ENCODE assay signal across 12 cellular contexts in the genomic region with DNA sequence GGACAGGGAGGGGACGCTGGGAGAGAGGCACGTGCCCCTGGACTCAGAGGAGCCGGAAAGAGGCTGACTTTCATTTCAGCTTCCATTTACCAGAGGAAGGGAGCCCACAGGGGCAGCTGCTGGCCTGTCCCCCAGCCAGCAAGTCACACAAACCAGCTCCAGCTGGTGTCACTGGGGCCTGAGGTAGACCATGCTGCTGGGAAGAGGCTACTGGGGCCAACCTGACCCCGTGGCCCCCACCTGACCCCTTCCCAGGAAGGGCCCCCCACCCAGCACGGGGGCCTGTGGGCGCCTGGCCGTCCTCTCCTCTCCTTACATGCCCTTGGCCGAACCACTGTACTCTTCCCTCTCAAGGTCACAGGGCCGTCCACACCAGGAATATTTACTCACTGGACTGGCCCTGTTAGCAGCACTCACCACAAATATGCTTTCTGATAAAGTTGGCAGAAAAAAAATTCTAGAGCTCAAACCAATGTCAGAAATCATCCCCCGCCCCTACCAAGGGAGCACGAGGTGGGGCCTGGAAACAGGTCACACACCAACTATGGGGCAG.
DNase-seq lines count a peak whose midpoint lies in the region; ATAC-seq, FAIRE-seq and TF ChIP-seq lines count a peak whose summit lies in the region.
"Had no signal": no experiment of that assay in that cellular context is flagged by ENCODE, and none has a peak within 500 bp of the region (broad histone marks: within the 10 kb centered on the region; RNA-seq: fewer than 3 reads in every experiment).

No MANE protein-coding gene starts in this region.

- peak overlapping the region; percentile 71 for H3K9ac ChIP-seq in HepG2 (ENCODE audit: insufficient read depth, low read depth, low read length)
- H3K9ac ChIP-seq in skeletal muscle tissue (ENCODE audit: low read depth in 1 of 3, low read length in 3 of 3): peak overlapping the region in 2 of 3 donors; percentile 65 to 66

- H3K4me1 ChIP-seq in body of pancreas (peaks cover 96% of the 10 kb centered on the region), HepG2 (ENCODE audit: insufficient read depth, low read length) (peaks cover 78% of the 10 kb centered on the region), skeletal muscle tissue (ENCODE audit: control insufficient read depth in 3 of 3, insufficient read depth in 3 of 3, low read length in 3 of 3) (peaks cover 82 to 97% (median 94%) of the 10 kb centered on the region in 3 donors)
- H3K4me1 ChIP-seq: foreskin keratinocyte had no signal

- H3K27me3 ChIP-seq in body of pancreas (no peaks in the 10 kb centered on the region), HepG2 (ENCODE audit: control insufficient read depth in 1 of 2, insufficient read depth in 2 of 2, low read length in 2 of 2) (no peaks in the 10 kb centered on the region; a peak in 1 of 5 replicates), skeletal muscle tissue (ENCODE audit: control insufficient read depth in 3 of 3, insufficient read depth in 3 of 3, low read length in 3 of 3) (no peaks in the 10 kb centered on the region)
- H3K27me3 ChIP-seq: foreskin keratinocyte had no signal

- peak; percentile 68 for ATAC-seq in body of pancreas
- ATAC-seq in HepG2: peak; percentile 78
- ATAC-seq in activated CD4-positive, CD25-positive, alpha-beta regulatory T cell treated with anti-CD3 and anti-CD28 coated beads, Interleukin-2, amount 50 U/mL, for 24 hours: no peak
- ATAC-seq in HG02571 (IDR thresholded peaks at IDR 0.05; ENCODE audit: unreplicated experiment): no peak
- ATAC-seq: foreskin keratinocyte, T-helper 17 cell had no signal

- H3K79me2 ChIP-seq in HepG2 (ENCODE audit: insufficient read depth, low read length): no peaks in the 10 kb centered on the region

- no peak overlapping the region for H3K27ac Mint-ChIP-seq in HFFc6
- H3K27ac Mint-ChIP-seq: T-helper 17 cell had no signal

- H3K36me3 ChIP-seq in body of pancreas (replicated peaks in 1 of 2; ENCODE audit: insufficient read depth in 1 of 2, low read depth in 2 of 2) (no peaks in the 10 kb centered on the region), HepG2 (replicated peaks in 1 of 2; ENCODE audit: control insufficient read depth in 1 of 2, insufficient read depth in 2 of 2, low read length in 2 of 2) (no peaks in the 10 kb centered on the region), skeletal muscle tissue (ENCODE audit: control insufficient read depth in 3 of 3, insufficient read depth in 3 of 3, low read length in 3 of 3) (no peaks in the 10 kb centered on the region)

- TF ChIP-seq CTCF in HFFc6 (IDR thresholded peaks at IDR 0.05) (no peak), body of pancreas (IDR thresholded peaks at IDR 0.05) (no peak), HepG2 (CRISPR knock-in tag; IDR thresholded peaks at IDR 0.05) (no peak)

- H3K4me1 Mint-ChIP-seq in HFFc6 (ENCODE audit: low read depth): no peaks in the 10 kb centered on the region

- H3K9me3 Mint-ChIP-seq in HFFc6: no peaks in the 10 kb centered on the region
- H3K9me3 Mint-ChIP-seq: naive B cell had no signal

- H3K27ac ChIP-seq in body of pancreas: peak overlapping the region; percentile 86 to 95 (median 92)
- H3K27ac ChIP-seq in HepG2 (ENCODE audit: extremely low read length, insufficient read depth, low read length): peak overlapping the region; percentile 90
- peak overlapping the region; percentile 76 for H3K27ac ChIP-seq in skeletal muscle tissue (ENCODE audit: low read depth, low read length)
- H3K27ac ChIP-seq: foreskin keratinocyte had no signal

- FAIRE-seq in HepG2 (lab: Jason Lieb, UNC): peak; percentile 66

- POLR2A ChIA-PET in HepG2 (lab: Yijun Ruan, JAX): interaction anchor here (0.7 to 1.8 kb wide), 8 partner anchors 9 to 215 kb away, joined by 3 to 26 read pairs (median 4); no protein-coding TSS in a partner anchor

- H3K4me2 ChIP-seq in HepG2 (ENCODE audit: low read depth, low read length): peak overlapping the region; percentile 76

- H3K9me3 ChIP-seq in body of pancreas (no peaks in the 10 kb centered on the region), HepG2 (ENCODE audit: low read length) (no peaks in the 10 kb centered on the region), skeletal muscle tissue (ENCODE audit: control insufficient read depth in 3 of 3, low read length in 3 of 3) (no peaks in the 10 kb centered on the region)

- WGBS in body of pancreas, 2 donors: 20 to 21% methylated on average over 8 to 11 of the region's 11 CpGs
- WGBS in HepG2 (ENCODE audit: low lambda C conversion rate): 0% methylated on average over 5 of the region's 11 CpGs

- in situ Hi-C loops in HepG2 (cut with HindIII; ENCODE audit: extremely low pct_ligation_motif_present, low pct_unique_long_range_greater_than_20kb): no loop called here

- intact Hi-C loops in body of pancreas (cut with DNase I): loop anchor here (5.0 kb wide), 1 partner anchor 181 kb away; no protein-coding TSS in a partner anchor
- intact Hi-C loops in HepG2 (cut with micrococcal nuclease; ENCODE audit: unreplicated experiment): loop anchor here (5.0 kb wide), 1 partner anchor 174 kb away; no protein-coding TSS in a partner anchor

- H3K4me3 Mint-ChIP-seq in HFFc6: no peak overlapping the region
- H3K4me3 Mint-ChIP-seq: T-helper 17 cell had no signal

- H3K4me3 ChIP-seq in body of pancreas (no peak overlapping the region), HepG2 (replicated peaks in 1 of 3; ENCODE audit: insufficient read depth in 1 of 3, low read depth in 2 of 3, low read length in 3 of 3) (peak overlapping the region; percentile 35 to 61 (median 44); a peak in 5 of 6 replicates), skeletal muscle tissue (ENCODE audit: low read length in 3 of 3) (peak overlapping the region in 1 of 3 donors; percentile 22)

- peak in 1 of 3 donors; percentile 14 for TF ChIP-seq POLR2A in body of pancreas (IDR thresholded peaks at IDR 0.05)
- TF ChIP-seq POLR2A in HepG2 (IDR thresholded peaks at IDR 0.05; ENCODE audit: insufficient read depth in 1 of 2, low read depth in 2 of 2, low read length in 2 of 2): no peak

- no peak overlapping the region for H2AFZ ChIP-seq in HepG2 (ENCODE audit: low read length)

- DNase-seq in HFFc6: peak; percentile 5
- DNase-seq in body of pancreas: peak; percentile 64 to 87 (median 76)
- DNase-seq in HepG2 (ENCODE audit: low spot score): peak; percentile 93
- DNase-seq in activated CD8-positive, alpha-beta memory T cell treated with anti-CD3 and anti-CD28 coated beads for 24 hours: no peak
- DNase-seq in activated CD8-positive, alpha-beta memory T cell treated with anti-CD3 and anti-CD28 coated beads, Interleukin-2, amount 50 U/mL, for 48 hours: no peak
- DNase-seq: foreskin keratinocyte, naive B cell, NCI-H510A, T-helper 17 cell had no signal

- no TSS peak for BruUV-seq in HepG2 (replicated peaks; lab: Mats Ljungman, UMichigan)

- H4K20me1 ChIP-seq in HepG2 (ENCODE audit: insufficient read depth, low read length): no peaks in the 10 kb centered on the region

- CTCF ChIA-PET in HepG2 (lab: Yijun Ruan, JAX; ENCODE audit: low intra/inter-chr PET ratio, low total read pairs): no interaction called here

- H3K36me3 Mint-ChIP-seq in HFFc6 (ENCODE audit: low read depth): no peaks in the 10 kb centered on the region
- H3K36me3 Mint-ChIP-seq: naive B cell had no signal

- peaks cover 15% of the 10 kb centered on the region for H3K27me3 Mint-ChIP-seq in HFFc6 (ENCODE audit: insufficient read depth)
- H3K27me3 Mint-ChIP-seq: naive B cell, T-helper 17 cell had no signal

- TF ChIP-seq RAD21 in HepG2 (CRISPR knock-in tag; IDR thresholded peaks at IDR 0.05): no peak

- peak in 1 of 2 experiments; percentile 67; a peak in 2 of 4 replicates for TF ChIP-seq EP300 in HepG2 (IDR thresholded peaks at IDR 0.05; ENCODE audit: low read depth in 2 of 2, low read length in 2 of 2)
- TF ChIP-seq EP300 in HepG2 (CRISPR knock-in tag; IDR thresholded peaks at IDR 0.05; ENCODE audit: borderline replicate concordance): no peak; the same call in 1 of the 2 replicates

TF ChIP-seq in HepG2, 621 proteins besides CTCF, POLR2A, EP300 and RAD21 (continues in another document):
- TF ChIP-seq THAP11 (CRISPR knock-in tag; IDR thresholded peaks at IDR 0.05) (peak; percentile 35), ARNT2 (CRISPR knock-in tag; IDR thresholded peaks at IDR 0.05; ENCODE audit: low read depth) (no peak), TEAD3 (CRISPR knock-in tag; optimal IDR thresholded peaks at IDR 0.05; ENCODE audit: borderline replicate concordance) (no peak), RBM39 (IDR thresholded peaks at IDR 0.05; ENCODE audit: low read depth, low read length, poor library complexity, severe bottlenecking) (no peak), ATF7 (IDR thresholded peaks at IDR 0.05) (no peak), ATF7 (CRISPR knock-in tag; IDR thresholded peaks at IDR 0.05) (no peak)
- TF ChIP-seq, protein P1, sequence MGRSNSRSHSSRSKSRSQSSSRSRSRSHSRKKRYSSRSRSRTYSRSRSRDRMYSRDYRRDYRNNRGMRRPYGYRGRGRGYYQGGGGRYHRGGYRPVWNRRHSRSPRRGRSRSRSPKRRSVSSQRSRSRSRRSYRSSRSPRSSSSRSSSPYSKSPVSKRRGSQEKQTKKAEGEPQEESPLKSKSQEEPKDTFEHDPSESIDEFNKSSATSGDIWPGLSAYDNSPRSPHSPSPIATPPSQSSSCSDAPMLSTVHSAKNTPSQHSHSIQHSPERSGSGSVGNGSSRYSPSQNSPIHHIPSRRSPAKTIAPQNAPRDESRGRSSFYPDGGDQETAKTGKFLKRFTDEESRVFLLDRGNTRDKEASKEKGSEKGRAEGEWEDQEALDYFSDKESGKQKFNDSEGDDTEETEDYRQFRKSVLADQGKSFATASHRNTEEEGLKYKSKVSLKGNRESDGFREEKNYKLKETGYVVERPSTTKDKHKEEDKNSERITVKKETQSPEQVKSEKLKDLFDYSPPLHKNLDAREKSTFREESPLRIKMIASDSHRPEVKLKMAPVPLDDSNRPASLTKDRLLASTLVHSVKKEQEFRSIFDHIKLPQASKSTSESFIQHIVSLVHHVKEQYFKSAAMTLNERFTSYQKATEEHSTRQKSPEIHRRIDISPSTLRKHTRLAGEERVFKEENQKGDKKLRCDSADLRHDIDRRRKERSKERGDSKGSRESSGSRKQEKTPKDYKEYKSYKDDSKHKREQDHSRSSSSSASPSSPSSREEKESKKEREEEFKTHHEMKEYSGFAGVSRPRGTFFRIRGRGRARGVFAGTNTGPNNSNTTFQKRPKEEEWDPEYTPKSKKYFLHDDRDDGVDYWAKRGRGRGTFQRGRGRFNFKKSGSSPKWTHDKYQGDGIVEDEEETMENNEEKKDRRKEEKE (IDR thresholded peaks at IDR 0.05): no peak

Comparison
In these comparisons a context has a peak if more than half of its experiments do, and no peak if none do; other contexts are left out.
1. DNase-seq: peak in HFFc6 (single experiment), body of pancreas (4 of 4) and HepG2 (single experiment); none in activated CD8-positive, alpha-beta memory T cell treated with anti-CD3 and anti-CD28 coated beads for 24 hours (single experiment) and activated CD8-positive, alpha-beta memory T cell treated with anti-CD3 and anti-CD28 coated beads, Interleukin-2, amount 50 U/mL, for 48 hours (single experiment).
2. ATAC-seq: peak in body of pancreas (single experiment) and HepG2 (single experiment); none in activated CD4-positive, CD25-positive, alpha-beta regulatory T cell treated with anti-CD3 and anti-CD28 coated beads, Interleukin-2, amount 50 U/mL, for 24 hours (0 of 2) and HG02571 (single experiment).
3. H3K4me3 ChIP-seq: peak in HepG2 (3 of 3); none in body of pancreas (0 of 2).
4. Peak in every context shown above with its lines, with median percentiles within 50 percentile points of each other: H3K27ac ChIP-seq.